Comparison of ENCODE assay signal across 22 cellular contexts in the genomic region with DNA sequence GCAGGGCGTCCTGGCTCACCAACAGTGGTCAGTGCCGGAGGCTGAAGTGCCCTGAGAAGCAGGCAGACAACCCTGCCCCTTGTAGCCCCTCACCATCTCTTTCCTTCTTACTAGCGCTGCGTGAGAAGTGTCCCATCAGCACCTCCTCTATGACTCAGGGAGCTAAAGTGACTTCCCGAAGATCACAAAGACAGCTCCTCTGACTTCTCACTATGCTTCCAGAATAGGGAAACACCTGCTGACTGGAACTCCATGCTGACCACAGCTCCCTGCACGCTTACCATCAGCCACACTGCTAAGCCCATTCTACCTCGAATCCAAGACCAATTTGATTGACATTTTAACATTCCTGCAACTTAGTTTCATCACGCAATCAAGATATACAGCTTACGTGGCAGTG.
"Had no signal": no experiment of that assay in that cellular context is flagged by ENCODE, and none has a peak within 500 bp of the region (broad histone marks: within the 10 kb centered on the region; RNA-seq: fewer than 3 reads in every experiment).

No MANE protein-coding gene starts in this region.

- DNase-seq: activated B cell treated with CpG ODN at 0.5 μM for 24 hours; activated CD4-positive, alpha-beta T cell treated with anti-CD3 and anti-CD28 coated beads for 36 hours; activated CD4-positive, alpha-beta T cell treated with anti-CD3 and anti-CD28 coated beads, Interleukin-2, amount 50 U/mL, for 4 hours; activated CD8-positive, alpha-beta memory T cell treated with anti-CD3 and anti-CD28 coated beads for 24 hours; activated CD8-positive, alpha-beta memory T cell treated with anti-CD3 and anti-CD28 coated beads, Interleukin-2, amount 50 U/mL, for 4 hours; activated naive CD4-positive, alpha-beta T cell treated with anti-CD3 and anti-CD28 coated beads for 36 hours; activated T-cell treated with anti-CD3 and anti-CD28 coated beads, Interleukin-2, amount 50 U/mL, for 4 hours; effector CD4-positive, alpha-beta T cell; foreskin melanocyte; kidney glomerular epithelial cell; left lung; midbrain; occipital lobe; stimulated activated CD4-positive, alpha-beta T cell treated with anti-CD3 and anti-CD28 coated beads, Interleukin-15, amount 100 ng/mL, for 24 hours; stimulated activated naive B cell treated with anti-CD40 and anti-IgM and Interleukin-4, amounts not matched to agents 10 μg/mL and 1 μg/mL and 100 μg/mL, for 72 hours had no signal

- H3K9me3 ChIP-seq: left lung, thoracic aorta, vagina had no signal

- H3K4me3 Mint-ChIP-seq: activated B cell treated with CpG ODN at 0.5 μM for 24 hours; activated CD4-positive, alpha-beta T cell treated with anti-CD3 and anti-CD28 coated beads for 36 hours; activated naive CD4-positive, alpha-beta T cell treated with anti-CD3 and anti-CD28 coated beads for 36 hours; activated T-cell treated with anti-CD3 and anti-CD28 coated beads, Interleukin-2, amount 50 U/mL, for 4 hours; neural crest cell; stimulated activated naive B cell treated with anti-CD40 and anti-IgM and Interleukin-4, amounts not matched to agents 10 μg/mL and 1 μg/mL and 100 μg/mL, for 72 hours; type B pancreatic cell had no signal

- H3K27me3 Mint-ChIP-seq: activated B cell treated with CpG ODN at 0.5 μM for 24 hours; activated CD4-positive, alpha-beta T cell treated with anti-CD3 and anti-CD28 coated beads for 36 hours; stimulated activated naive B cell treated with anti-CD40 and anti-IgM and Interleukin-4, amounts not matched to agents 10 μg/mL and 1 μg/mL and 100 μg/mL, for 72 hours; type B pancreatic cell had no signal

- H3K4me3 ChIP-seq: left lung, smooth muscle cell, thoracic aorta, vagina had no signal

- H3K4me2 ChIP-seq: smooth muscle cell had no signal

- H3K4me1 ChIP-seq: vagina had no signal

- H3K27me3 ChIP-seq: left lung, vagina had no signal

- H3K27ac Mint-ChIP-seq: activated B cell treated with CpG ODN at 0.5 μM for 24 hours; activated CD4-positive, alpha-beta T cell treated with anti-CD3 and anti-CD28 coated beads for 36 hours; activated naive CD4-positive, alpha-beta T cell treated with anti-CD3 and anti-CD28 coated beads for 36 hours; stimulated activated naive B cell treated with anti-CD40 and anti-IgM and Interleukin-4, amounts not matched to agents 10 μg/mL and 1 μg/mL and 100 μg/mL, for 72 hours; type B pancreatic cell had no signal

- H3K9me3 Mint-ChIP-seq: activated B cell treated with CpG ODN at 0.5 μM for 24 hours; activated naive CD4-positive, alpha-beta T cell treated with anti-CD3 and anti-CD28 coated beads for 36 hours; activated T-cell treated with anti-CD3 and anti-CD28 coated beads, Interleukin-2, amount 50 U/mL, for 4 hours; neural crest cell; stimulated activated naive B cell treated with anti-CD40 and anti-IgM and Interleukin-4, amounts not matched to agents 10 μg/mL and 1 μg/mL and 100 μg/mL, for 72 hours; type B pancreatic cell had no signal

- ATAC-seq: activated CD4-positive, alpha-beta T cell treated with anti-CD3 and anti-CD28 coated beads for 36 hours; activated T-cell treated with anti-CD3 and anti-CD28 coated beads, Interleukin-2, amount 50 U/mL, for 4 hours; esophagus mucosa; left lung; sciatic nerve; stimulated activated naive B cell treated with anti-CD40 and anti-IgM and Interleukin-4, amounts not matched to agents 10 μg/mL and 1 μg/mL and 100 μg/mL, for 72 hours had no signal

- H3K27ac ChIP-seq: left lung, thoracic aorta, vagina had no signal
